ENCODE assay signal across 22 cellular contexts in genomic region chr5:7218146-7218545, GRCh38.
"Had no signal": no experiment of that assay in that cellular context is flagged by ENCODE, and none has a peak within 500 bp of the region (broad histone marks: within the 10 kb centered on the region; RNA-seq: fewer than 3 reads in every experiment).

No MANE protein-coding gene starts in this region.

- ATAC-seq: HepG2, Panc1, PC-3, SK-N-SH treated with all-trans-retinoic acid at 6 μM for 48 hours had no signal

- H3K27ac ChIP-seq: KMS-11, RWPE1, SJCRH30 had no signal

- H3K27me3 ChIP-seq: SJCRH30 had no signal

- H3K36me3 ChIP-seq: SJCRH30 had no signal

- DNase-seq: IMR-90; Kasumi-1; MM.1S; NCI-H1092 treated with DMSO at 0.1 percent for 48 hours; NCI-H1436; NCI-H187; NCI-H2029; NCI-H2171; NCI-H226; NCI-H446; NCI-H510A; NCI-H524 treated with DMSO at 0.1 percent for 48 hours; NCI-H82; NK-92 treated with Interleukin-12 subunit alpha and Interleukin-12 subunit beta, amount 100 ng/mL, for 24 hours; PC-3; SHP77 treated with DMSO at 0.1 percent for 48 hours; SJCRH30 had no signal

- H3K4me3 ChIP-seq: SJCRH30 had no signal

- H3K4me2 ChIP-seq: KMS-11 had no signal

- H3K4me1 ChIP-seq: SJCRH30 had no signal
